In the genomic region with DNA sequence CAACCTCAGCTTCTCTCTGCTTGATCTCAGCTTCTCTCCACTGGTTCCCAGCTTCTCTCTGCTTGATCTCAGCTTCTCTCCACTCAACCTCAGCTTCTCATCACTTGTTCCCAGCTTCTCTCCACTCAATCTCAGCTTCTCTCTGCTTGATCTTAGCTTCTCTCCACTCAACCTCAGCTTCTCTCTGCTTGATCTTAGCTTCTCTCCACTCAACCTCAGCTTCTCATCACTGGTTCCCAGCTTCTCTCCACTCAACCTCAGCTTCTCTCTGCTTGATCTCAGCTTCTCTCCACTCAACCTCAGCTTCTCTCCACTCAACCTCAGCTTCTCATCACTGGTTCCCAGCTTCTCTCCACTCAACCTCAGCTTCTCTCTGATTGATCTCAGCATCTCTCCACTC, we compare ENCODE assay signal across 3 cellular contexts. TPM values are rescaled to one million over a fixed set of nuclear protein-coding genes. Genes with fewer than 3 reads are reported as not detected.
"Had no signal": no experiment of that assay in that cellular context is flagged by ENCODE, and none has a peak within 500 bp of the region (broad histone marks: within the 10 kb centered on the region; RNA-seq: fewer than 3 reads in every experiment).

No MANE protein-coding gene starts in this region.

RNA-seq across cellular contexts. Expression of gene OVOL1, which starts 45.4 kb away (rescaled TPM):
- total RNA-seq: activated CD4-positive, alpha-beta memory T cell treated with anti-CD3 and anti-CD28 coated beads, Interleukin-2, amount 10 ng/mL, durations not matched to agents 7 days and 5 days; adrenal gland; sigmoid colon had no signal
